Comparison of ENCODE assay signal across 18 cellular contexts in the genomic region with DNA sequence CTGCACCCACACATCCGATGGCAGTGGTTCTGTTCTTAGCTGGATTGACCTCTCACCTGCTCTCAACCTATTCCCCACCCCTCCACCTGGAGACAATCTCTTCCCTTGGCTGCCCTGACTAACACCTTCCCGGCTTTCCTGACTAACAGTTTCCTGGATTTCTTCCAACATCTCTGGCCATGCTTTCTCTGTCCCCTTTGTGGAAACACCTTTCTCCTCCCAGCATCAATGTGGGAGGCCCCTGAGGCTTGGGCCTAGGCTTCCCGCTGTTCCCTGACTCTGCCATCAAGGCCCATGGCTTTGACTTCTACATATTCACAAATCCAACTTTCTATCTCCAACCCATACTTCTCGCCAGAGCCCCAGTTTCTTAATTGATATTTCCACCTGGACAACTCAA.
DNase-seq lines count a peak whose midpoint lies in the region; ATAC-seq, FAIRE-seq and TF ChIP-seq lines count a peak whose summit lies in the region.
"Had no signal": no experiment of that assay in that cellular context is flagged by ENCODE, and none has a peak within 500 bp of the region (broad histone marks: within the 10 kb centered on the region; RNA-seq: fewer than 3 reads in every experiment).

No MANE protein-coding gene starts in this region.

- H3K4me3 ChIP-seq in HCT116 (replicated peaks in 1 of 2; ENCODE audit: low read depth in 1 of 2, low read length in 2 of 2) (no peak overlapping the region), trophoblast cell (ENCODE audit: low read depth, low read length) (no peak overlapping the region), HepG2 (replicated peaks in 1 of 3; ENCODE audit: insufficient read depth in 1 of 3, low read depth in 2 of 3, low read length in 3 of 3) (no peak overlapping the region)
- H3K4me3 ChIP-seq: GM23338 had no signal

- no peak overlapping the region for H4K91ac ChIP-seq in trophoblast cell (ENCODE audit: low read depth, low read length)

- in situ Hi-C loops in HepG2 (cut with HindIII; ENCODE audit: extremely low pct_ligation_motif_present, low pct_unique_long_range_greater_than_20kb): no loop called here

- no peak overlapping the region for H3K9ac ChIP-seq in HCT116 (ENCODE audit: low read length)
- H3K9ac ChIP-seq in trophoblast cell (ENCODE audit: low read length): no peak overlapping the region
- H3K9ac ChIP-seq in HepG2 (ENCODE audit: insufficient read depth, low read depth, low read length): no peak overlapping the region

- no peak for TF ChIP-seq CTCF in HCT116 (IDR thresholded peaks at IDR 0.05 in 2 of 3, conservative IDR thresholded peaks at IDR 0.05 in 1 of 3; ENCODE audit: borderline replicate concordance in 1 of 3, insufficient read depth in 1 of 3, low read depth in 2 of 3, low read length in 2 of 3)
- no peak for TF ChIP-seq CTCF in RWPE1 (conservative IDR thresholded peaks at IDR 0.05; ENCODE audit: low read depth)
- TF ChIP-seq CTCF in HepG2 (CRISPR knock-in tag; IDR thresholded peaks at IDR 0.05): no peak

- H2BK5ac ChIP-seq in trophoblast cell (ENCODE audit: low read depth, low read length, poor library complexity): no peak overlapping the region

- POLR2A ChIA-PET in HCT116 (lab: Charles Lee) (no interaction called here), RWPE1 (lab: Yijun Ruan, JAX; ENCODE audit: low non-redundant PET) (no interaction called here), HepG2 (lab: Yijun Ruan, JAX) (no interaction called here)

- DNase-seq in HCT116 (ENCODE audit: low read depth, low spot score) (peak; percentile 37), RWPE1 (ENCODE audit: low spot score) (peak; percentile 11), left lobe of liver (ENCODE audit: low spot score) (peak; percentile 16), trophoblast cell (no peak), HepG2 (ENCODE audit: low spot score) (no peak)
- DNase-seq in stimulated activated CD8-positive, alpha-beta memory T cell treated with anti-CD3 and anti-CD28 coated beads, Interleukin-4, amount 100 ng/mL, for 48 hours: peak; percentile 1
- DNase-seq: C1 segment of cervical spinal cord; CD4-positive, alpha-beta memory T cell; DMS153; DMS79 treated with DMSO at 0.1 percent for 48 hours; EL; H7 had no signal

- CTCF ChIA-PET in HCT116 (lab: Charles Lee): no interaction called here
- CTCF ChIA-PET in RWPE1 (lab: Yijun Ruan, JAX): no interaction called here
- CTCF ChIA-PET in HepG2 (lab: Yijun Ruan, JAX; ENCODE audit: low intra/inter-chr PET ratio, low total read pairs): no interaction called here

- no peaks in the 10 kb centered on the region for H3K36me3 ChIP-seq in HCT116 (ENCODE audit: control insufficient read depth in 1 of 2, insufficient read depth in 2 of 2, low read length in 2 of 2)
- H3K36me3 ChIP-seq in trophoblast cell (ENCODE audit: control insufficient read depth in 1 of 2, insufficient read depth in 2 of 2, low read length in 2 of 2): no peaks in the 10 kb centered on the region
- H3K36me3 ChIP-seq in HepG2 (replicated peaks in 1 of 2; ENCODE audit: control insufficient read depth in 1 of 2, insufficient read depth in 2 of 2, low read length in 2 of 2): no peaks in the 10 kb centered on the region

- H2BK120ac ChIP-seq in trophoblast cell (ENCODE audit: insufficient read depth, low read length, poor library complexity): no peak overlapping the region

- no peak overlapping the region for H4K12ac ChIP-seq in trophoblast cell (ENCODE audit: low read depth, low read length)

- intact Hi-C loops in HCT116 (cut with micrococcal nuclease) (no loop called here), HepG2 (cut with micrococcal nuclease; ENCODE audit: unreplicated experiment) (no loop called here)

- no peak overlapping the region for H3K4ac ChIP-seq in trophoblast cell (ENCODE audit: low read depth, low read length)

- no peak for FAIRE-seq in HepG2 (lab: Jason Lieb, UNC)
- FAIRE-seq: A204.1, D721Med, G401.6, GM12892 had no signal

- no peaks in the 10 kb centered on the region for H3K9me2 ChIP-seq in HCT116 (ENCODE audit: insufficient read depth)

- no peak overlapping the region for H2AK5ac ChIP-seq in trophoblast cell (ENCODE audit: low read length)

- H3K4me2 ChIP-seq in HCT116 (ENCODE audit: low read length) (peak overlapping the region; percentile 11; the same call in 1 of the 2 replicates), trophoblast cell (ENCODE audit: low read length) (no peak overlapping the region), HepG2 (ENCODE audit: low read depth, low read length) (no peak overlapping the region)
- H3K4me2 ChIP-seq: GM23338 had no signal

- TF ChIP-seq POLR2A in HCT116 (IDR thresholded peaks at IDR 0.05; ENCODE audit: borderline replicate concordance, extremely low read depth, insufficient read depth, insufficient read length) (no peak), HepG2 (IDR thresholded peaks at IDR 0.05; ENCODE audit: insufficient read depth in 1 of 2, low read depth in 2 of 2, low read length in 2 of 2) (no peak)

- H3K4me1 ChIP-seq in HCT116 (ENCODE audit: control insufficient read depth in 1 of 2, insufficient read depth in 2 of 2, low read length in 2 of 2) (peaks cover 5 to 12% of the 10 kb centered on the region in 2 experiments; a peak in 2 of 4 replicates), trophoblast cell (ENCODE audit: control insufficient read depth in 1 of 2, insufficient read depth in 2 of 2, low read length in 2 of 2) (no peaks in the 10 kb centered on the region), HepG2 (ENCODE audit: insufficient read depth, low read length) (no peaks in the 10 kb centered on the region)

- no peaks in the 10 kb centered on the region for H3K79me1 ChIP-seq in trophoblast cell (ENCODE audit: low read length)

- no peak overlapping the region for H3K18ac ChIP-seq in trophoblast cell (ENCODE audit: low read length)

- H2AFZ ChIP-seq in HCT116 (ENCODE audit: low read depth, low read length, poor library complexity, severe bottlenecking) (no peak overlapping the region), trophoblast cell (ENCODE audit: insufficient read depth, low read length, poor library complexity) (no peak overlapping the region), HepG2 (ENCODE audit: low read length) (no peak overlapping the region)
- H2AFZ ChIP-seq: GM23338 had no signal

- no peaks in the 10 kb centered on the region for H3K9me3 ChIP-seq in HCT116 (ENCODE audit: control insufficient read depth in 1 of 2, insufficient read depth in 1 of 2, low read depth in 1 of 2, low read length in 2 of 2)
- H3K9me3 ChIP-seq in trophoblast cell (ENCODE audit: insufficient read depth, low read depth, low read length): peaks cover 3% of the 10 kb centered on the region
- no peaks in the 10 kb centered on the region for H3K9me3 ChIP-seq in HepG2 (ENCODE audit: low read length)

- no peak overlapping the region for H3K23ac ChIP-seq in trophoblast cell (ENCODE audit: low read length)

- RAD21 ChIA-PET in HCT116 (lab: Charles Lee; ENCODE audit: low non-redundant PET in 1 of 2, low total read pairs in 2 of 2, uncharacterized antibody in 2 of 2, unreplicated experiment in 2 of 2): no interaction called here

- 100% methylated on average over 1 of the region's 4 CpGs for WGBS in trophoblast cell (ENCODE audit: extremely low coverage, insufficient coverage, insufficient read length)
- 26% methylated on average over 3 of the region's 4 CpGs for WGBS in HepG2 (ENCODE audit: low lambda C conversion rate)

- no peak for TF ChIP-seq RAD21 in HCT116 (IDR thresholded peaks at IDR 0.05; ENCODE audit: low read depth)
- TF ChIP-seq RAD21 in HepG2 (CRISPR knock-in tag; IDR thresholded peaks at IDR 0.05): no peak

- H3K14ac ChIP-seq in trophoblast cell (ENCODE audit: low read length): no peak overlapping the region

- BruUV-seq in HCT116 (replicated peaks; lab: Mats Ljungman, UMichigan) (no TSS peak), HepG2 (replicated peaks; lab: Mats Ljungman, UMichigan) (no TSS peak)

- ATAC-seq in HCT116: peak; percentile 64
- no peak for ATAC-seq in left lobe of liver
- ATAC-seq in HG02852 (IDR thresholded peaks at IDR 0.05; ENCODE audit: unreplicated experiment): no peak
- no peak for ATAC-seq in HepG2
- ATAC-seq: GM23338 had no signal

- TF ChIP-seq EP300 in HepG2 (IDR thresholded peaks at IDR 0.05; ENCODE audit: low read depth in 2 of 2, low read length in 2 of 2) (no peak), HepG2 (CRISPR knock-in tag; IDR thresholded peaks at IDR 0.05; ENCODE audit: borderline replicate concordance) (no peak)

- H3K27ac ChIP-seq in HCT116 (ENCODE audit: low read depth, low read length) (no peak overlapping the region), RWPE1 (no peak overlapping the region), trophoblast cell (ENCODE audit: low read depth, low read length) (no peak overlapping the region), HepG2 (ENCODE audit: extremely low read length, insufficient read depth, low read length) (no peak overlapping the region)

- H4K20me1 ChIP-seq in HCT116 (ENCODE audit: insufficient read depth) (no peaks in the 10 kb centered on the region), HepG2 (ENCODE audit: insufficient read depth, low read length) (no peaks in the 10 kb centered on the region)

- H3K27me3 ChIP-seq in HCT116 (ENCODE audit: insufficient read depth, low read length) (peaks cover 16% of the 10 kb centered on the region), trophoblast cell (ENCODE audit: insufficient read depth, low read length) (no peaks in the 10 kb centered on the region), HepG2 (ENCODE audit: control insufficient read depth in 1 of 2, insufficient read depth in 2 of 2, low read length in 2 of 2) (no peaks in the 10 kb centered on the region)

- no peak overlapping the region for H2BK12ac ChIP-seq in trophoblast cell (ENCODE audit: low read length)

- no peak overlapping the region for H4K8ac ChIP-seq in trophoblast cell (ENCODE audit: low read depth, low read length)

- H3K79me2 ChIP-seq in HCT116 (ENCODE audit: insufficient read depth, low read length): no peaks in the 10 kb centered on the region
- no peaks in the 10 kb centered on the region for H3K79me2 ChIP-seq in trophoblast cell (ENCODE audit: control insufficient read depth, insufficient read depth, low read length, poor library complexity)
- H3K79me2 ChIP-seq in HepG2 (ENCODE audit: insufficient read depth, low read length): no peaks in the 10 kb centered on the region

TF ChIP-seq in HCT116, 20 proteins besides CTCF, POLR2A, EP300 and RAD21 (continues in another document):
- peak; percentile 49 for TF ChIP-seq SP1 (IDR thresholded peaks at IDR 0.05; ENCODE audit: low read depth)
- TF ChIP-seq, protein P1, sequence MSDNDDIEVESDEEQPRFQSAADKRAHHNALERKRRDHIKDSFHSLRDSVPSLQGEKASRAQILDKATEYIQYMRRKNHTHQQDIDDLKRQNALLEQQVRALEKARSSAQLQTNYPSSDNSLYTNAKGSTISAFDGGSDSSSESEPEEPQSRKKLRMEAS (IDR thresholded peaks at IDR 0.05): peak; percentile 65
- TF ChIP-seq CBX3 (IDR thresholded peaks at IDR 0.05; ENCODE audit: low read depth): 0 out of 2 replicates have a peak, but pooled peaks have one; percentile 23

TF ChIP-seq in HepG2, 621 proteins besides CTCF, POLR2A, EP300 and RAD21 (continues in another document):
- TF ChIP-seq CBFB (CRISPR knock-in tag; IDR thresholded peaks at IDR 0.05) (no peak), ZNF672 (CRISPR knock-in tag; IDR thresholded peaks at IDR 0.05) (no peak)

Comparison
In these comparisons a context has a peak if more than half of its experiments do, and no peak if none do; other contexts are left out.
1. DNase-seq: peak in HCT116 (single experiment), RWPE1 (single experiment), left lobe of liver (single experiment) and stimulated activated CD8-positive, alpha-beta memory T cell treated with anti-CD3 and anti-CD28 coated beads, Interleukin-4, amount 100 ng/mL, for 48 hours (single experiment); none in trophoblast cell (0 of 2) and HepG2 (single experiment).